2 cellular contexts compared by ENCODE assay signal in the genomic region with DNA sequence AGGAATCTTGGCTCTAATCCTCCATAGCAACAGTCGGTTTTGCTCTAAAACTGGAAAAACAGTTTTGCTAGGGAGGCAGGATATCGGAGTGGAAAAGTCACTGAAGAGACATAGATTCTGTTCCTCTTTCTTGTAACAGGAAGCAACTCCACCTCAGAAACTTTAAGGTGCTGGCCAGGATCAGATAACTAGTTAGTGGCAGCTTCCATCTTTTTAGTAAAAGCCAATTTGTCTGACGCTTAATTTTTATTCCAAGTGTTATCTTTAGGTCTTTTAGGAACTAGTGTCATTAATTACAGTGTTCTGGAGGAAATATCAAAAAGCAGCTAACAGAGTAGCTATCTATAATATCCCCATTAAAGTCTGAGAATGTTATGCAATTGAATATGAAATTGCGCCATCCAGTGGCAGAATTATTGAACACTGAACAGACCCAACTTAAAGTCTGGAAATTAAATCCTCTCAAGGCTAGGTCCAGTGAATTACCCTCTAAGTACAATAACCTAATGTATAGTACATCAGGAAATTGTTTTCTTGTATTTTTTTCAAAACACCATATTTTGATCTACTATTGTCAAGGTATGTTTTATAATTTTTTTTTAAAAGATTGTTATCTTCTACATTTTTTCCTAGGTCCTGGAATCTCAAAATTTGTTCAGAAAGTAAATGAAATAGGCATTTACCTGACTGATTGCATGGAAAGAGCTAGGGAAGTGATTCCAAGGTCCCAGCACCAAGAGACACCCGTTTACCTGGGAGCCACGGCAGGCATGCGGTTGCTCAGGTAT.
A peak's percentile ranks its signal among the peaks of the same experiment; 100 is the strongest.
TF ChIP-seq lines count a peak whose summit lies in the region.

No MANE protein-coding gene starts in this region.

TF ChIP-seq in A549, 52 proteins besides CTCF, POLR2A, EP300 and RAD21 (continued from another document):
- TF ChIP-seq ZNF302 (CRISPR knock-in tag; IDR thresholded peaks at IDR 0.05) (no peak), SMC3 (IDR thresholded peaks at IDR 0.05) (peak; percentile 66), ESRRA (IDR thresholded peaks at IDR 0.05; ENCODE audit: borderline replicate concordance, low read length) (no peak), HOXB13 (CRISPR knock-in tag; IDR thresholded peaks at IDR 0.05; ENCODE audit: low read depth) (no peak)
TF ChIP-seq in A549: peak in this region for 2.

TF ChIP-seq in GM12878, 131 proteins besides CTCF, POLR2A, EP300 and RAD21 (continued from another document and continues in another):
- TF ChIP-seq, protein P1, sequence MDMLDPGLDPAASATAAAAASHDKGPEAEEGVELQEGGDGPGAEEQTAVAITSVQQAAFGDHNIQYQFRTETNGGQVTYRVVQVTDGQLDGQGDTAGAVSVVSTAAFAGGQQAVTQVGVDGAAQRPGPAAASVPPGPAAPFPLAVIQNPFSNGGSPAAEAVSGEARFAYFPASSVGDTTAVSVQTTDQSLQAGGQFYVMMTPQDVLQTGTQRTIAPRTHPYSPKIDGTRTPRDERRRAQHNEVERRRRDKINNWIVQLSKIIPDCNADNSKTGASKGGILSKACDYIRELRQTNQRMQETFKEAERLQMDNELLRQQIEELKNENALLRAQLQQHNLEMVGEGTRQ (IDR thresholded peaks at IDR 0.05; ENCODE audit: borderline replicate concordance, low read depth, low read length) = no peak
- TF ChIP-seq, protein P2, sequence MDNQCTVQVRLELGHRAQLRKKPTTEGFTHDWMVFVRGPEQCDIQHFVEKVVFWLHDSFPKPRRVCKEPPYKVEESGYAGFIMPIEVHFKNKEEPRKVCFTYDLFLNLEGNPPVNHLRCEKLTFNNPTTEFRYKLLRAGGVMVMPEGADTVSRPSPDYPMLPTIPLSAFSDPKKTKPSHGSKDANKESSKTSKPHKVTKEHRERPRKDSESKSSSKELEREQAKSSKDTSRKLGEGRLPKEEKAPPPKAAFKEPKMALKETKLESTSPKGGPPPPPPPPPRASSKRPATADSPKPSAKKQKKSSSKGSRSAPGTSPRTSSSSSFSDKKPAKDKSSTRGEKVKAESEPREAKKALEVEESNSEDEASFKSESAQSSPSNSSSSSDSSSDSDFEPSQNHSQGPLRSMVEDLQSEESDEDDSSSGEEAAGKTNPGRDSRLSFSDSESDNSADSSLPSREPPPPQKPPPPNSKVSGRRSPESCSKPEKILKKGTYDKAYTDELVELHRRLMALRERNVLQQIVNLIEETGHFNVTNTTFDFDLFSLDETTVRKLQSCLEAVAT (IDR thresholded peaks at IDR 0.05) = 0 out of 2 replicates have a peak, but pooled peaks have one; percentile 14
- TF ChIP-seq PAX5 (IDR thresholded peaks at IDR 0.05; ENCODE audit: borderline replicate concordance, low read depth, low read length) (no peak), CBX5 (IDR thresholded peaks at IDR 0.05; ENCODE audit: low read depth) (peak; percentile 51; the same call in 1 of the 2 replicates), MYB (IDR thresholded peaks at IDR 0.05; ENCODE audit: borderline replicate concordance, low read depth, low read length) (no peak), SREBF2 (IDR thresholded peaks at IDR 0.05; ENCODE audit: low read length) (no peak), IKZF2 (IDR thresholded peaks at IDR 0.05) (peak; percentile 96), FOXM1 (IDR thresholded peaks at IDR 0.05; ENCODE audit: low read depth, low read length) (peak; percentile 59; the same call in 1 of the 2 replicates), TARDBP (IDR thresholded peaks at IDR 0.05; ENCODE audit: borderline replicate concordance) (no peak), NFXL1 (IDR thresholded peaks at IDR 0.05; ENCODE audit: borderline replicate concordance) (no peak), BMI1 (IDR thresholded peaks at IDR 0.05; ENCODE audit: borderline replicate concordance) (0 out of 2 replicates have a peak, but pooled peaks have one; percentile 24), MTA3 (IDR thresholded peaks at IDR 0.05; ENCODE audit: borderline replicate concordance, low read length) (no peak), SIN3A (IDR thresholded peaks at IDR 0.05; ENCODE audit: low read depth, low read length) (no peak), IKZF1 (conservative IDR thresholded peaks at IDR 0.05) (peak; percentile 92), ATF7 (IDR thresholded peaks at IDR 0.05; ENCODE audit: low read depth) (no peak; the same call in none of the 2 replicates), SPI1 (IDR thresholded peaks at IDR 0.05; ENCODE audit: borderline replicate concordance, insufficient read depth, low read depth, low read length) (peak; percentile 96), YY1 (IDR thresholded peaks at IDR 0.05; ENCODE audit: low read depth, low read length) (peak; percentile 40; the same call in 1 of the 2 replicates)
- TF ChIP-seq, protein P3, sequence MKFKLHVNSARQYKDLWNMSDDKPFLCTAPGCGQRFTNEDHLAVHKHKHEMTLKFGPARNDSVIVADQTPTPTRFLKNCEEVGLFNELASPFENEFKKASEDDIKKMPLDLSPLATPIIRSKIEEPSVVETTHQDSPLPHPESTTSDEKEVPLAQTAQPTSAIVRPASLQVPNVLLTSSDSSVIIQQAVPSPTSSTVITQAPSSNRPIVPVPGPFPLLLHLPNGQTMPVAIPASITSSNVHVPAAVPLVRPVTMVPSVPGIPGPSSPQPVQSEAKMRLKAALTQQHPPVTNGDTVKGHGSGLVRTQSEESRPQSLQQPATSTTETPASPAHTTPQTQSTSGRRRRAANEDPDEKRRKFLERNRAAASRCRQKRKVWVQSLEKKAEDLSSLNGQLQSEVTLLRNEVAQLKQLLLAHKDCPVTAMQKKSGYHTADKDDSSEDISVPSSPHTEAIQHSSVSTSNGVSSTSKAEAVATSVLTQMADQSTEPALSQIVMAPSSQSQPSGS (IDR thresholded peaks at IDR 0.05; ENCODE audit: low read length) = peak; percentile 36; the same call in 1 of the 2 replicates
- TF ChIP-seq, protein P4, sequence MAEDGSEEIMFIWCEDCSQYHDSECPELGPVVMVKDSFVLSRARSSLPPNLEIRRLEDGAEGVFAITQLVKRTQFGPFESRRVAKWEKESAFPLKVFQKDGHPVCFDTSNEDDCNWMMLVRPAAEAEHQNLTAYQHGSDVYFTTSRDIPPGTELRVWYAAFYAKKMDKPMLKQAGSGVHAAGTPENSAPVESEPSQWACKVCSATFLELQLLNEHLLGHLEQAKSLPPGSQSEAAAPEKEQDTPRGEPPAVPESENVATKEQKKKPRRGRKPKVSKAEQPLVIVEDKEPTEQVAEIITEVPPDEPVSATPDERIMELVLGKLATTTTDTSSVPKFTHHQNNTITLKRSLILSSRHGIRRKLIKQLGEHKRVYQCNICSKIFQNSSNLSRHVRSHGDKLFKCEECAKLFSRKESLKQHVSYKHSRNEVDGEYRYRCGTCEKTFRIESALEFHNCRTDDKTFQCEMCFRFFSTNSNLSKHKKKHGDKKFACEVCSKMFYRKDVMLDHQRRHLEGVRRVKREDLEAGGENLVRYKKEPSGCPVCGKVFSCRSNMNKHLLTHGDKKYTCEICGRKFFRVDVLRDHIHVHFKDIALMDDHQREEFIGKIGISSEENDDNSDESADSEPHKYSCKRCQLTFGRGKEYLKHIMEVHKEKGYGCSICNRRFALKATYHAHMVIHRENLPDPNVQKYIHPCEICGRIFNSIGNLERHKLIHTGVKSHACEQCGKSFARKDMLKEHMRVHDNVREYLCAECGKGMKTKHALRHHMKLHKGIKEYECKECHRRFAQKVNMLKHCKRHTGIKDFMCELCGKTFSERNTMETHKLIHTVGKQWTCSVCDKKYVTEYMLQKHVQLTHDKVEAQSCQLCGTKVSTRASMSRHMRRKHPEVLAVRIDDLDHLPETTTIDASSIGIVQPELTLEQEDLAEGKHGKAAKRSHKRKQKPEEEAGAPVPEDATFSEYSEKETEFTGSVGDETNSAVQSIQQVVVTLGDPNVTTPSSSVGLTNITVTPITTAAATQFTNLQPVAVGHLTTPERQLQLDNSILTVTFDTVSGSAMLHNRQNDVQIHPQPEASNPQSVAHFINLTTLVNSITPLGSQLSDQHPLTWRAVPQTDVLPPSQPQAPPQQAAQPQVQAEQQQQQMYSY (CRISPR knock-in tag; IDR thresholded peaks at IDR 0.05) = no peak
- TF ChIP-seq, protein P5, sequence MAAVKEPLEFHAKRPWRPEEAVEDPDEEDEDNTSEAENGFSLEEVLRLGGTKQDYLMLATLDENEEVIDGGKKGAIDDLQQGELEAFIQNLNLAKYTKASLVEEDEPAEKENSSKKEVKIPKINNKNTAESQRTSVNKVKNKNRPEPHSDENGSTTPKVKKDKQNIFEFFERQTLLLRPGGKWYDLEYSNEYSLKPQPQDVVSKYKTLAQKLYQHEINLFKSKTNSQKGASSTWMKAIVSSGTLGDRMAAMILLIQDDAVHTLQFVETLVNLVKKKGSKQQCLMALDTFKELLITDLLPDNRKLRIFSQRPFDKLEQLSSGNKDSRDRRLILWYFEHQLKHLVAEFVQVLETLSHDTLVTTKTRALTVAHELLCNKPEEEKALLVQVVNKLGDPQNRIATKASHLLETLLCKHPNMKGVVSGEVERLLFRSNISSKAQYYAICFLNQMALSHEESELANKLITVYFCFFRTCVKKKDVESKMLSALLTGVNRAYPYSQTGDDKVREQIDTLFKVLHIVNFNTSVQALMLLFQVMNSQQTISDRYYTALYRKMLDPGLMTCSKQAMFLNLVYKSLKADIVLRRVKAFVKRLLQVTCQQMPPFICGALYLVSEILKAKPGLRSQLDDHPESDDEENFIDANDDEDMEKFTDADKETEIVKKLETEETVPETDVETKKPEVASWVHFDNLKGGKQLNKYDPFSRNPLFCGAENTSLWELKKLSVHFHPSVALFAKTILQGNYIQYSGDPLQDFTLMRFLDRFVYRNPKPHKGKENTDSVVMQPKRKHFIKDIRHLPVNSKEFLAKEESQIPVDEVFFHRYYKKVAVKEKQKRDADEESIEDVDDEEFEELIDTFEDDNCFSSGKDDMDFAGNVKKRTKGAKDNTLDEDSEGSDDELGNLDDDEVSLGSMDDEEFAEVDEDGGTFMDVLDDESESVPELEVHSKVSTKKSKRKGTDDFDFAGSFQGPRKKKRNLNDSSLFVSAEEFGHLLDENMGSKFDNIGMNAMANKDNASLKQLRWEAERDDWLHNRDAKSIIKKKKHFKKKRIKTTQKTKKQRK (IDR thresholded peaks at IDR 0.05; ENCODE audit: low read depth, low read length) = no peak
- TF ChIP-seq, protein P6, sequence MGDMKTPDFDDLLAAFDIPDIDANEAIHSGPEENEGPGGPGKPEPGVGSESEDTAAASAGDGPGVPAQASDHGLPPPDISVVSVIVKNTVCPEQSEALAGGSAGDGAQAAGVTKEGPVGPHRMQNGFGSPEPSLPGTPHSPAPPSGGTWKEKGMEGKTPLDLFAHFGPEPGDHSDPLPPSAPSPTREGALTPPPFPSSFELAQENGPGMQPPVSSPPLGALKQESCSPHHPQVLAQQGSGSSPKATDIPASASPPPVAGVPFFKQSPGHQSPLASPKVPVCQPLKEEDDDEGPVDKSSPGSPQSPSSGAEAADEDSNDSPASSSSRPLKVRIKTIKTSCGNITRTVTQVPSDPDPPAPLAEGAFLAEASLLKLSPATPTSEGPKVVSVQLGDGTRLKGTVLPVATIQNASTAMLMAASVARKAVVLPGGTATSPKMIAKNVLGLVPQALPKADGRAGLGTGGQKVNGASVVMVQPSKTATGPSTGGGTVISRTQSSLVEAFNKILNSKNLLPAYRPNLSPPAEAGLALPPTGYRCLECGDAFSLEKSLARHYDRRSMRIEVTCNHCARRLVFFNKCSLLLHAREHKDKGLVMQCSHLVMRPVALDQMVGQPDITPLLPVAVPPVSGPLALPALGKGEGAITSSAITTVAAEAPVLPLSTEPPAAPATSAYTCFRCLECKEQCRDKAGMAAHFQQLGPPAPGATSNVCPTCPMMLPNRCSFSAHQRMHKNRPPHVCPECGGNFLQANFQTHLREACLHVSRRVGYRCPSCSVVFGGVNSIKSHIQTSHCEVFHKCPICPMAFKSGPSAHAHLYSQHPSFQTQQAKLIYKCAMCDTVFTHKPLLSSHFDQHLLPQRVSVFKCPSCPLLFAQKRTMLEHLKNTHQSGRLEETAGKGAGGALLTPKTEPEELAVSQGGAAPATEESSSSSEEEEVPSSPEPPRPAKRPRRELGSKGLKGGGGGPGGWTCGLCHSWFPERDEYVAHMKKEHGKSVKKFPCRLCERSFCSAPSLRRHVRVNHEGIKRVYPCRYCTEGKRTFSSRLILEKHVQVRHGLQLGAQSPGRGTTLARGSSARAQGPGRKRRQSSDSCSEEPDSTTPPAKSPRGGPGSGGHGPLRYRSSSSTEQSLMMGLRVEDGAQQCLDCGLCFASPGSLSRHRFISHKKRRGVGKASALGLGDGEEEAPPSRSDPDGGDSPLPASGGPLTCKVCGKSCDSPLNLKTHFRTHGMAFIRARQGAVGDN (IDR thresholded peaks at IDR 0.05) = peak; percentile 64
- TF ChIP-seq, protein P7, sequence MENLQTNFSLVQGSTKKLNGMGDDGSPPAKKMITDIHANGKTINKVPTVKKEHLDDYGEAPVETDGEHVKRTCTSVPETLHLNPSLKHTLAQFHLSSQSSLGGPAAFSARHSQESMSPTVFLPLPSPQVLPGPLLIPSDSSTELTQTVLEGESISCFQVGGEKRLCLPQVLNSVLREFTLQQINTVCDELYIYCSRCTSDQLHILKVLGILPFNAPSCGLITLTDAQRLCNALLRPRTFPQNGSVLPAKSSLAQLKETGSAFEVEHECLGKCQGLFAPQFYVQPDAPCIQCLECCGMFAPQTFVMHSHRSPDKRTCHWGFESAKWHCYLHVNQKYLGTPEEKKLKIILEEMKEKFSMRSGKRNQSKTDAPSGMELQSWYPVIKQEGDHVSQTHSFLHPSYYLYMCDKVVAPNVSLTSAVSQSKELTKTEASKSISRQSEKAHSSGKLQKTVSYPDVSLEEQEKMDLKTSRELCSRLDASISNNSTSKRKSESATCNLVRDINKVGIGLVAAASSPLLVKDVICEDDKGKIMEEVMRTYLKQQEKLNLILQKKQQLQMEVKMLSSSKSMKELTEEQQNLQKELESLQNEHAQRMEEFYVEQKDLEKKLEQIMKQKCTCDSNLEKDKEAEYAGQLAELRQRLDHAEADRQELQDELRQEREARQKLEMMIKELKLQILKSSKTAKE (IDR thresholded peaks at IDR 0.05; ENCODE audit: low read depth, poor library complexity, severe bottlenecking) = peak; percentile 64
- TF ChIP-seq, protein P8, sequence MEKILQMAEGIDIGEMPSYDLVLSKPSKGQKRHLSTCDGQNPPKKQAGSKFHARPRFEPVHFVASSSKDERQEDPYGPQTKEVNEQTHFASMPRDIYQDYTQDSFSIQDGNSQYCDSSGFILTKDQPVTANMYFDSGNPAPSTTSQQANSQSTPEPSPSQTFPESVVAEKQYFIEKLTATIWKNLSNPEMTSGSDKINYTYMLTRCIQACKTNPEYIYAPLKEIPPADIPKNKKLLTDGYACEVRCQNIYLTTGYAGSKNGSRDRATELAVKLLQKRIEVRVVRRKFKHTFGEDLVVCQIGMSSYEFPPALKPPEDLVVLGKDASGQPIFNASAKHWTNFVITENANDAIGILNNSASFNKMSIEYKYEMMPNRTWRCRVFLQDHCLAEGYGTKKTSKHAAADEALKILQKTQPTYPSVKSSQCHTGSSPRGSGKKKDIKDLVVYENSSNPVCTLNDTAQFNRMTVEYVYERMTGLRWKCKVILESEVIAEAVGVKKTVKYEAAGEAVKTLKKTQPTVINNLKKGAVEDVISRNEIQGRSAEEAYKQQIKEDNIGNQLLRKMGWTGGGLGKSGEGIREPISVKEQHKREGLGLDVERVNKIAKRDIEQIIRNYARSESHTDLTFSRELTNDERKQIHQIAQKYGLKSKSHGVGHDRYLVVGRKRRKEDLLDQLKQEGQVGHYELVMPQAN (conservative IDR thresholded peaks at IDR 0.05) = no peak
- TF ChIP-seq, protein P9, sequence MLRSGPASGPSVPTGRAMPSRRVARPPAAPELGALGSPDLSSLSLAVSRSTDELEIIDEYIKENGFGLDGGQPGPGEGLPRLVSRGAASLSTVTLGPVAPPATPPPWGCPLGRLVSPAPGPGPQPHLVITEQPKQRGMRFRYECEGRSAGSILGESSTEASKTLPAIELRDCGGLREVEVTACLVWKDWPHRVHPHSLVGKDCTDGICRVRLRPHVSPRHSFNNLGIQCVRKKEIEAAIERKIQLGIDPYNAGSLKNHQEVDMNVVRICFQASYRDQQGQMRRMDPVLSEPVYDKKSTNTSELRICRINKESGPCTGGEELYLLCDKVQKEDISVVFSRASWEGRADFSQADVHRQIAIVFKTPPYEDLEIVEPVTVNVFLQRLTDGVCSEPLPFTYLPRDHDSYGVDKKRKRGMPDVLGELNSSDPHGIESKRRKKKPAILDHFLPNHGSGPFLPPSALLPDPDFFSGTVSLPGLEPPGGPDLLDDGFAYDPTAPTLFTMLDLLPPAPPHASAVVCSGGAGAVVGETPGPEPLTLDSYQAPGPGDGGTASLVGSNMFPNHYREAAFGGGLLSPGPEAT (IDR thresholded peaks at IDR 0.05; ENCODE audit: low read depth) = peak; percentile 83; the same call in 1 of the 2 replicates
